31 cellular contexts compared by ENCODE assay signal in genomic region chr14:33532581-33532980, GRCh38.
"Had no signal": no experiment of that assay in that cellular context is flagged by ENCODE, and none has a peak within 500 bp of the region (broad histone marks: within the 10 kb centered on the region; RNA-seq: fewer than 3 reads in every experiment).

No MANE protein-coding gene starts in this region.

- H3K4me1 Mint-ChIP-seq: activated CD4-positive, alpha-beta T cell treated with anti-CD3 and anti-CD28 coated beads, Interleukin-2, amount 10 ng/mL, durations not matched to agents 24 days and 14 days; activated naive CD8-positive, alpha-beta T cell treated with anti-CD3 and anti-CD28 coated beads for 36 hours; activated T-helper 17 cell treated with anti-CD3 and anti-CD28 coated beads, Interleukin-2, amount 50 U/mL, for 72 hours; IgD-negative memory B cell had no signal

- H3K4me3 ChIP-seq: Peyer's patch, SK-N-MC had no signal

- H3K9me3 Mint-ChIP-seq: activated CD4-positive, alpha-beta T cell treated with anti-CD3 and anti-CD28 coated beads, Interleukin-2, amount 10 ng/mL, durations not matched to agents 24 days and 14 days; activated naive CD8-positive, alpha-beta T cell treated with anti-CD3 and anti-CD28 coated beads for 36 hours; activated T-helper 17 cell treated with anti-CD3 and anti-CD28 coated beads, Interleukin-2, amount 50 U/mL, for 72 hours had no signal

- H3K4me3 Mint-ChIP-seq: activated CD4-positive, alpha-beta T cell treated with anti-CD3 and anti-CD28 coated beads, Interleukin-2, amount 10 ng/mL, durations not matched to agents 24 days and 14 days; activated CD8-positive, alpha-beta T cell treated with anti-CD3 and anti-CD28 coated beads for 36 hours; activated naive CD8-positive, alpha-beta T cell treated with anti-CD3 and anti-CD28 coated beads for 36 hours; activated T-cell treated with anti-CD3 and anti-CD28 coated beads, Interleukin-2, amount 50 U/mL, for 72 hours; activated T-helper 17 cell treated with anti-CD3 and anti-CD28 coated beads, Interleukin-2, amount 50 U/mL, for 72 hours; IgD-negative memory B cell had no signal

- H3K9me3 ChIP-seq: Peyer's patch had no signal

- H3K27me3 ChIP-seq: brain microvascular endothelial cell, Peyer's patch had no signal

- H3K36me3 Mint-ChIP-seq: activated naive CD8-positive, alpha-beta T cell treated with anti-CD3 and anti-CD28 coated beads for 36 hours; IgD-negative memory B cell had no signal

- H3K36me3 ChIP-seq: brain microvascular endothelial cell, Peyer's patch, WERI-Rb-1 had no signal

- H3K27ac ChIP-seq: brain microvascular endothelial cell, Peyer's patch, RWPE1, SK-N-MC, WERI-Rb-1 had no signal

- H3K4me1 ChIP-seq: Peyer's patch had no signal

- H3K27ac Mint-ChIP-seq: activated CD4-positive, alpha-beta T cell treated with anti-CD3 and anti-CD28 coated beads, Interleukin-2, amount 10 ng/mL, durations not matched to agents 24 days and 14 days; activated CD8-positive, alpha-beta T cell treated with anti-CD3 and anti-CD28 coated beads for 36 hours; activated naive CD8-positive, alpha-beta T cell treated with anti-CD3 and anti-CD28 coated beads for 36 hours; activated T-cell treated with anti-CD3 and anti-CD28 coated beads, Interleukin-2, amount 50 U/mL, for 72 hours; activated T-helper 17 cell treated with anti-CD3 and anti-CD28 coated beads, Interleukin-2, amount 50 U/mL, for 72 hours; IgD-negative memory B cell had no signal

- DNase-seq: activated CD4-positive, alpha-beta T cell treated with anti-CD3 and anti-CD28 coated beads, Interleukin-2, amount 10 ng/mL, durations not matched to agents 24 days and 14 days; activated CD4-positive, alpha-beta T cell treated with anti-CD3 and anti-CD28 coated beads, Interleukin-2, amount 50 U/mL, for 4 hours; activated CD8-positive, alpha-beta T cell treated with anti-CD3 and anti-CD28 coated beads for 36 hours; activated effector memory CD4-positive, alpha-beta T cell treated with anti-CD3 and anti-CD28 coated beads, Interleukin-2, amount 50 U/mL, for 16 hours; activated naive CD4-positive, alpha-beta T cell; activated naive CD4-positive, alpha-beta T cell treated with anti-CD3 and anti-CD28 coated beads, Interleukin-2, amount 50 U/mL, for 16 hours; activated naive CD8-positive, alpha-beta T cell treated with anti-CD3 and anti-CD28 coated beads for 36 hours; activated T-cell treated with anti-CD3 and anti-CD28 coated beads, Interleukin-2, amount 50 U/mL, for 1 hour; activated T-cell treated with anti-CD3 and anti-CD28 coated beads, Interleukin-2, amount 50 U/mL, for 72 hours; amniotic stem cell; aorta; brain microvascular endothelial cell; Karpas-422; KBM-7; NCI-H1105; NCI-H1417 treated with DMSO at 0.1 percent for 48 hours; NCI-H187 treated with DMSO at 0.1 percent for 48 hours; NCI-H2081; NCI-H345; NCI-H524 treated with DMSO at 0.1 percent for 48 hours; NCI-H748 treated with DMSO at 0.1 percent for 48 hours; NK-92 treated with Interleukin-12 subunit alpha and Interleukin-12 subunit beta, amount 100 ng/mL, for 24 hours; PC-3; Peyer's patch; T1000; WERI-Rb-1 had no signal

- H3K27me3 Mint-ChIP-seq: activated CD4-positive, alpha-beta T cell treated with anti-CD3 and anti-CD28 coated beads, Interleukin-2, amount 10 ng/mL, durations not matched to agents 24 days and 14 days; activated naive CD8-positive, alpha-beta T cell treated with anti-CD3 and anti-CD28 coated beads for 36 hours; IgD-negative memory B cell had no signal

- ATAC-seq: activated CD8-positive, alpha-beta T cell treated with anti-CD3 and anti-CD28 coated beads for 36 hours; activated T-cell treated with anti-CD3 and anti-CD28 coated beads, Interleukin-2, amount 50 U/mL, for 72 hours; activated T-helper 17 cell treated with anti-CD3 and anti-CD28 coated beads, Interleukin-2, amount 50 U/mL, for 72 hours; PC-3; Right ventricle myocardium inferior had no signal
